35 cellular contexts compared by ENCODE assay signal in the genomic region with DNA sequence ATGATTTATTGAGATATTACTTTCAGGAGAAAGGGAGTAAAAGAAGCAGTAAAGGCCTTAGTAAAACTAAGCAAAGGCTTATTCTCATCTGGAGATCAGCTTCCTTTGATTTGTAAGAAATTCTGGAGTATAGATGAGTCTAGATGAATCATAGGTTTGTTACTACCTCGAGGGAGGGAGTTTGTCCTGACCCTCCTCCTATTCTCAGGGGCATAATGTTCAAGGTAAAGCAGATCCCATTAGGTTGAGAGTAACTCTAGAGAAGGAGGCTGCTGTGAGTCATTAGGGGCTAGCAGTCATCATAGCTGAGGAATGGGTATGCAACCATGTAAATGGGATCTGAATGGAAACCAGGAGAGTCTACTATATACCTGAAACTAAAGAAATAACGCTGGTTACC.
"Had no signal": no experiment of that assay in that cellular context is flagged by ENCODE, and none has a peak within 500 bp of the region (broad histone marks: within the 10 kb centered on the region; RNA-seq: fewer than 3 reads in every experiment).

No MANE protein-coding gene starts in this region.

- H3K27ac Mint-ChIP-seq: activated B cell treated with CpG ODN at 0.5 μM for 24 hours; activated CD4-positive, alpha-beta memory T cell treated with anti-CD3 and anti-CD28 coated beads for 36 hours; activated CD8-positive, alpha-beta memory T cell treated with anti-CD3 and anti-CD28 coated beads, Interleukin-2, amount 10 ng/mL, durations not matched to agents 7 days and 5 days; activated CD8-positive, alpha-beta T cell treated with anti-CD3 and anti-CD28 coated beads, Interleukin-2, amount 10 ng/mL, durations not matched to agents 7 days and 5 days; activated naive CD4-positive, alpha-beta T cell treated with anti-CD3 and anti-CD28 coated beads for 36 hours; activated naive CD4-positive, alpha-beta T cell treated with anti-CD3 and anti-CD28 coated beads, Interleukin-2, amount 50 U/mL, for 24 hours; activated naive CD8-positive, alpha-beta T cell treated with anti-CD3 and anti-CD28 coated beads for 36 hours; activated naive CD8-positive, alpha-beta T cell treated with anti-CD3 and anti-CD28 coated beads, Interleukin-2, amount 50 U/mL, for 24 hours; activated T-helper 1 cell treated with anti-CD3 and anti-CD28 coated beads, Interleukin-12 subunit alpha, Interleukin-12 subunit beta, Interleukin-2, Interleukin-4 antibody, amounts not matched to agents 30 ng/mL and 10 ng/mL and 1 ng/mL, durations not matched to agents 14 hours and 24 hours and 36 hours; activated T-helper 2 cell treated with anti-CD3 and anti-CD28 coated beads, Interferon-gamma antibody, Interleukin-2, Interleukin-4, amounts not matched to agents 10 μg/mL and 5 μg/mL and 100 μg/mL, durations not matched to agents 14 hours and 24 hours and 36 hours; T-helper 17 cell; T-helper 2 cell treated with Interferon-gamma antibody and Interleukin-4, amounts not matched to agents 5 μg/mL and 100 μg/mL, for 36 hours had no signal

- FAIRE-seq: endometrium, endothelial cell of umbilical vein, frontal cortex had no signal

- DNase-seq: activated B cell treated with CpG ODN at 0.5 μM for 24 hours; activated CD4-positive, alpha-beta memory T cell treated with anti-CD3 and anti-CD28 coated beads for 36 hours; activated CD4-positive, alpha-beta T cell treated with anti-CD3 and anti-CD28 coated beads for 48 hours; activated CD8-positive, alpha-beta memory T cell treated with anti-CD3 and anti-CD28 coated beads, Interleukin-2, amount 10 ng/mL, durations not matched to agents 7 days and 5 days; activated CD8-positive, alpha-beta memory T cell treated with anti-CD3 and anti-CD28 coated beads, Interleukin-2, amount 50 U/mL, for 4 hours; activated CD8-positive, alpha-beta T cell treated with anti-CD3 and anti-CD28 coated beads, Interleukin-2, amount 10 ng/mL, durations not matched to agents 7 days and 5 days; activated effector memory CD4-positive, alpha-beta T cell treated with anti-CD3 and anti-CD28 coated beads, Interleukin-2, amount 50 U/mL, for 16 hours; activated naive CD4-positive, alpha-beta T cell treated with anti-CD3 and anti-CD28 coated beads for 36 hours; activated naive CD8-positive, alpha-beta T cell treated with anti-CD3 and anti-CD28 coated beads for 36 hours; activated naive CD8-positive, alpha-beta T cell treated with anti-CD3 and anti-CD28 coated beads, Interleukin-2, amount 50 U/mL, for 24 hours; activated T-cell treated with anti-CD3 and anti-CD28 coated beads, Interleukin-2, amount 50 U/mL, for 1 hour; activated T-cell treated with anti-CD3 and anti-CD28 coated beads, Interleukin-2, amount 50 U/mL, for 48 hours; adrenal gland; amygdala; aorta; body of pancreas; central memory CD4-positive, alpha-beta T cell; cerebellar nuclear complex; colonic mucosa; effector CD8-positive, alpha-beta T cell; erythroblast; head of caudate nucleus; T-helper 1 cell; T-helper 17 cell; T1000; WERI-Rb-1 had no signal

- H3K9me3 ChIP-seq: adrenal gland, body of pancreas, colonic mucosa, esophagus muscularis mucosa had no signal

- H3K36me3 Mint-ChIP-seq: activated CD4-positive, alpha-beta memory T cell treated with anti-CD3 and anti-CD28 coated beads for 36 hours; activated CD8-positive, alpha-beta memory T cell treated with anti-CD3 and anti-CD28 coated beads, Interleukin-2, amount 10 ng/mL, durations not matched to agents 7 days and 5 days; activated naive CD4-positive, alpha-beta T cell treated with anti-CD3 and anti-CD28 coated beads, Interleukin-2, amount 50 U/mL, for 24 hours; activated naive CD8-positive, alpha-beta T cell treated with anti-CD3 and anti-CD28 coated beads for 36 hours had no signal

- H3K4me1 ChIP-seq: body of pancreas, colonic mucosa had no signal

- H3K27me3 ChIP-seq: adrenal gland, body of pancreas, cardiac muscle cell, colonic mucosa, esophagus muscularis mucosa had no signal

- H3K4me3 ChIP-seq: adrenal gland, body of pancreas, cardiac muscle cell, colonic mucosa, esophagus muscularis mucosa had no signal

- H3K4me3 Mint-ChIP-seq: activated B cell treated with CpG ODN at 0.5 μM for 24 hours; activated CD4-positive, alpha-beta memory T cell treated with anti-CD3 and anti-CD28 coated beads for 36 hours; activated CD8-positive, alpha-beta memory T cell treated with anti-CD3 and anti-CD28 coated beads, Interleukin-2, amount 10 ng/mL, durations not matched to agents 7 days and 5 days; activated CD8-positive, alpha-beta T cell treated with anti-CD3 and anti-CD28 coated beads, Interleukin-2, amount 10 ng/mL, durations not matched to agents 7 days and 5 days; activated naive CD4-positive, alpha-beta T cell treated with anti-CD3 and anti-CD28 coated beads for 36 hours; activated naive CD4-positive, alpha-beta T cell treated with anti-CD3 and anti-CD28 coated beads, Interleukin-2, amount 50 U/mL, for 24 hours; activated naive CD8-positive, alpha-beta T cell treated with anti-CD3 and anti-CD28 coated beads for 36 hours; activated naive CD8-positive, alpha-beta T cell treated with anti-CD3 and anti-CD28 coated beads, Interleukin-2, amount 50 U/mL, for 24 hours; activated T-helper 1 cell treated with anti-CD3 and anti-CD28 coated beads, Interleukin-12 subunit alpha, Interleukin-12 subunit beta, Interleukin-2, Interleukin-4 antibody, amounts not matched to agents 30 ng/mL and 10 ng/mL and 1 ng/mL, durations not matched to agents 14 hours and 24 hours and 36 hours; T-helper 17 cell; T-helper 2 cell treated with Interferon-gamma antibody and Interleukin-4, amounts not matched to agents 5 μg/mL and 100 μg/mL, for 36 hours had no signal

- H3K36me3 ChIP-seq: adrenal gland, cardiac muscle cell, colonic mucosa, esophagus muscularis mucosa, WERI-Rb-1 had no signal

- H3K9me3 Mint-ChIP-seq: activated B cell treated with CpG ODN at 0.5 μM for 24 hours; activated CD4-positive, alpha-beta memory T cell treated with anti-CD3 and anti-CD28 coated beads for 36 hours; activated naive CD4-positive, alpha-beta T cell treated with anti-CD3 and anti-CD28 coated beads for 36 hours; activated naive CD4-positive, alpha-beta T cell treated with anti-CD3 and anti-CD28 coated beads, Interleukin-2, amount 50 U/mL, for 24 hours; activated naive CD8-positive, alpha-beta T cell treated with anti-CD3 and anti-CD28 coated beads for 36 hours; activated T-helper 1 cell treated with anti-CD3 and anti-CD28 coated beads, Interleukin-12 subunit alpha, Interleukin-12 subunit beta, Interleukin-2, Interleukin-4 antibody, amounts not matched to agents 30 ng/mL and 10 ng/mL and 1 ng/mL, durations not matched to agents 14 hours and 24 hours and 36 hours; activated T-helper 2 cell treated with anti-CD3 and anti-CD28 coated beads, Interferon-gamma antibody, Interleukin-2, Interleukin-4, amounts not matched to agents 10 μg/mL and 5 μg/mL and 100 μg/mL, durations not matched to agents 14 hours and 24 hours and 36 hours; T-helper 2 cell treated with Interferon-gamma antibody and Interleukin-4, amounts not matched to agents 5 μg/mL and 100 μg/mL, for 36 hours had no signal

- H3K4me1 Mint-ChIP-seq: activated B cell treated with CpG ODN at 0.5 μM for 24 hours; activated CD8-positive, alpha-beta memory T cell treated with anti-CD3 and anti-CD28 coated beads, Interleukin-2, amount 10 ng/mL, durations not matched to agents 7 days and 5 days; activated naive CD4-positive, alpha-beta T cell treated with anti-CD3 and anti-CD28 coated beads, Interleukin-2, amount 50 U/mL, for 24 hours; activated naive CD8-positive, alpha-beta T cell treated with anti-CD3 and anti-CD28 coated beads for 36 hours; activated naive CD8-positive, alpha-beta T cell treated with anti-CD3 and anti-CD28 coated beads, Interleukin-2, amount 50 U/mL, for 24 hours; T-helper 17 cell had no signal

- H3K27ac ChIP-seq: adrenal gland, body of pancreas, cardiac muscle cell, colonic mucosa, esophagus muscularis mucosa, WERI-Rb-1 had no signal
